8 cellular contexts compared by ENCODE assay signal in the genomic region with DNA sequence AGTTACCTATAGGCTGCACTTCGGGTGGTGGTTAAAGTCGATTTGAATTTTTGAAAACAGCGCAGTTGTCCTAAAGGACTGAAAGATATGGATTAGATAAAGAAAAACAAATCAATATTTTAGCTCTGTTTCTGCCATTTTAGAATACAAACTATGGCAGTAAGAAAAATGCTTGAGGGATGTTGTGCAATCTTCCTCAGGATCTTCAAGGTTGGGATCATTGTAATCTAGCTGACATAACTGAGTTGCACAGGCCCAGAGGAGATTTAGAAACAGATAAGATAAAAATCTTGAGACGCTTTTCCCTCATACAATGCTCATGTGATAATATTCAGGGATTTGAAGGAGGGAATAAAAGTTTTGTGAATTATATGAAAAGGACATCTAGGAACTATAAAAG. TPM values are rescaled to one million over a fixed set of nuclear protein-coding genes. Genes with fewer than 3 reads are reported as not detected.
DNase-seq lines count a peak whose midpoint lies in the region; ATAC-seq and TF ChIP-seq lines count a peak whose summit lies in the region.

No MANE protein-coding gene starts in this region.

- H3K4me3 ChIP-seq in HEK293 (ENCODE audit: low read depth, low read length) (peak overlapping the region; percentile 87), lower lobe of right lung (peak overlapping the region; percentile 79)

- CTCF ChIA-PET in HEK293 (lab: Yijun Ruan, JAX) = interaction anchor here (0.7 to 0.8 kb wide), 2 partner anchors 505 to 508 kb away, joined by 3 read pairs; no protein-coding TSS in a partner anchor

- H3K36me3 ChIP-seq in HEK293 (ENCODE audit: control insufficient read depth in 2 of 2, insufficient read depth in 1 of 2, low read length in 2 of 2) (peaks cover 7 to 16% of the 10 kb centered on the region in 2 experiments; a peak in 2 of 3 replicates), lower lobe of right lung (no peaks in the 10 kb centered on the region)

- H3K27me3 ChIP-seq in lower lobe of right lung (ENCODE audit: low read depth) = no peaks in the 10 kb centered on the region

- H3K9me3 ChIP-seq in HEK293 (ENCODE audit: control insufficient read depth, insufficient read depth, low read depth, low read length) (no peaks in the 10 kb centered on the region), lower lobe of right lung (no peaks in the 10 kb centered on the region)

- peak overlapping the region; percentile 73 for H3K27ac ChIP-seq in 22Rv1
- H3K27ac ChIP-seq in HEK293 (ENCODE audit: extremely low read depth, low read depth, low read length) = no peak overlapping the region
- H3K27ac ChIP-seq in lower lobe of right lung = peak overlapping the region; percentile 82

- POLR2A ChIA-PET in HEK293 (lab: Yijun Ruan, JAX) = interaction anchor here (1.4 kb wide), 1 partner anchor 85 kb away, joined by 7 read pairs; no protein-coding TSS in a partner anchor

- TF ChIP-seq CTCF in 22Rv1 (IDR thresholded peaks at IDR 0.05) (no peak), HEK293 (tag by site-specific recombination; IDR thresholded peaks at IDR 0.05) (no peak), lower lobe of right lung (IDR thresholded peaks at IDR 0.05) (no peak)

- peak; percentile 70 for DNase-seq in amniotic epithelial cell (ENCODE audit: low read depth)
- DNase-seq in lower lobe of right lung = no peak
- no peak for DNase-seq in NCI-H226
- DNase-seq in cerebellum (ENCODE audit: low spot score) = no peak
- no peak for DNase-seq in foreskin melanocyte
- DNase-seq in HuH-7.5 (ENCODE audit: low spot score) = no peak

- intact Hi-C loops in lower lobe of right lung (cut with DNase I) = no loop called here

- H3K4me1 ChIP-seq in HEK293 (ENCODE audit: control insufficient read depth, insufficient read depth, low read length) (peaks cover 4% of the 10 kb centered on the region; the same call in 1 of the 2 replicates), lower lobe of right lung (peaks cover 18% of the 10 kb centered on the region)

- ATAC-seq in lower lobe of right lung = no peak

TF ChIP-seq in HEK293, 187 proteins besides CTCF, POLR2A, EP300 and RAD21 (continues in another document):
- no peak for TF ChIP-seq ZNF280D (tag by site-specific recombination; IDR thresholded peaks at IDR 0.05)
- no peak for TF ChIP-seq TCF7L2 (IDR thresholded peaks at IDR 0.05; ENCODE audit: borderline replicate concordance, low read depth, low read length)
- no peak for TF ChIP-seq GFI1B (tag by site-specific recombination; IDR thresholded peaks at IDR 0.05)
- no peak for TF ChIP-seq ZNF155 (tag by site-specific recombination; IDR thresholded peaks at IDR 0.05)
- no peak for TF ChIP-seq EGR2 (tag by site-specific recombination; IDR thresholded peaks at IDR 0.05; ENCODE audit: low read depth)
- no peak for TF ChIP-seq ZNF24 (tag by site-specific recombination; IDR thresholded peaks at IDR 0.05)
- no peak for TF ChIP-seq ZNF121 (tag by site-specific recombination; IDR thresholded peaks at IDR 0.05)
- TF ChIP-seq, protein P1, sequence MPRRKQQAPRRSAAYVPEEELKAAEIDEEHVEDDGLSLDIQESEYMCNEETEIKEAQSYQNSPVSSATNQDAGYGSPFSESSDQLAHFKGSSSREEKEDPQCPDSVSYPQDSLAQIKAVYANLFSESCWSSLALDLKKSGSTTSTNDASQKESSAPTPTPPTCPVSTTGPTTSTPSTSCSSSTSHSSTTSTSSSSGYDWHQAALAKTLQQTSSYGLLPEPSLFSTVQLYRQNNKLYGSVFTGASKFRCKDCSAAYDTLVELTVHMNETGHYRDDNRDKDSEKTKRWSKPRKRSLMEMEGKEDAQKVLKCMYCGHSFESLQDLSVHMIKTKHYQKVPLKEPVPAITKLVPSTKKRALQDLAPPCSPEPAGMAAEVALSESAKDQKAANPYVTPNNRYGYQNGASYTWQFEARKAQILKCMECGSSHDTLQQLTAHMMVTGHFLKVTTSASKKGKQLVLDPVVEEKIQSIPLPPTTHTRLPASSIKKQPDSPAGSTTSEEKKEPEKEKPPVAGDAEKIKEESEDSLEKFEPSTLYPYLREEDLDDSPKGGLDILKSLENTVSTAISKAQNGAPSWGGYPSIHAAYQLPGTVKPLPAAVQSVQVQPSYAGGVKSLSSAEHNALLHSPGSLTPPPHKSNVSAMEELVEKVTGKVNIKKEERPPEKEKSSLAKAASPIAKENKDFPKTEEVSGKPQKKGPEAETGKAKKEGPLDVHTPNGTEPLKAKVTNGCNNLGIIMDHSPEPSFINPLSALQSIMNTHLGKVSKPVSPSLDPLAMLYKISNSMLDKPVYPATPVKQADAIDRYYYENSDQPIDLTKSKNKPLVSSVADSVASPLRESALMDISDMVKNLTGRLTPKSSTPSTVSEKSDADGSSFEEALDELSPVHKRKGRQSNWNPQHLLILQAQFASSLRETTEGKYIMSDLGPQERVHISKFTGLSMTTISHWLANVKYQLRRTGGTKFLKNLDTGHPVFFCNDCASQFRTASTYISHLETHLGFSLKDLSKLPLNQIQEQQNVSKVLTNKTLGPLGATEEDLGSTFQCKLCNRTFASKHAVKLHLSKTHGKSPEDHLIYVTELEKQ (tag by site-specific recombination; IDR thresholded peaks at IDR 0.05; ENCODE audit: borderline replicate concordance) = no peak
- no peak for TF ChIP-seq SP2 (tag by site-specific recombination; IDR thresholded peaks at IDR 0.05)
- no peak for TF ChIP-seq ZNF580 (tag by site-specific recombination; IDR thresholded peaks at IDR 0.05)
- no peak for TF ChIP-seq ZBTB1 (tag by site-specific recombination; IDR thresholded peaks at IDR 0.05)
- TF ChIP-seq, protein P2, sequence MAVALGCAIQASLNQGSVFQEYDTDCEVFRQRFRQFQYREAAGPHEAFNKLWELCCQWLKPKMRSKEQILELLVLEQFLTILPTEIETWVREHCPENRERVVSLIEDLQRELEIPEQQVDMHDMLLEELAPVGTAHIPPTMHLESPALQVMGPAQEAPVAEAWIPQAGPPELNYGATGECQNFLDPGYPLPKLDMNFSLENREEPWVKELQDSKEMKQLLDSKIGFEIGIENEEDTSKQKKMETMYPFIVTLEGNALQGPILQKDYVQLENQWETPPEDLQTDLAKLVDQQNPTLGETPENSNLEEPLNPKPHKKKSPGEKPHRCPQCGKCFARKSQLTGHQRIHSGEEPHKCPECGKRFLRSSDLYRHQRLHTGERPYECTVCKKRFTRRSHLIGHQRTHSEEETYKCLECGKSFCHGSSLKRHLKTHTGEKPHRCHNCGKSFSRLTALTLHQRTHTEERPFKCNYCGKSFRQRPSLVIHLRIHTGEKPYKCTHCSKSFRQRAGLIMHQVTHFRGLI (tag by site-specific recombination; IDR thresholded peaks at IDR 0.05) = no peak
- TF ChIP-seq ZNF23 (tag by site-specific recombination; IDR thresholded peaks at IDR 0.05; ENCODE audit: borderline replicate concordance) = no peak
- TF ChIP-seq ZNF248 (tag by site-specific recombination; IDR thresholded peaks at IDR 0.05) = no peak
- no peak for TF ChIP-seq SP3 (tag by site-specific recombination; IDR thresholded peaks at IDR 0.05)
- TF ChIP-seq ZNF514 (tag by site-specific recombination; IDR thresholded peaks at IDR 0.05) = no peak
- no peak for TF ChIP-seq ZNF704 (tag by site-specific recombination; IDR thresholded peaks at IDR 0.05)

RNA-seq across cellular contexts. Expression of gene PEX3, which starts 0.9 kb away (rescaled TPM):
- total RNA-seq in lower lobe of right lung (14.7 TPM), cerebellum (27.5 TPM)

RNA-seq across cellular contexts. Expression of gene ADAT2, which starts 1.0 kb away (rescaled TPM):
- 6.2 TPM for total RNA-seq in lower lobe of right lung
- total RNA-seq in cerebellum = 5.4 TPM

RNA-seq across cellular contexts. Expression of gene FUCA2, which starts 60.0 kb away (rescaled TPM):
- total RNA-seq in lower lobe of right lung = 53.1 TPM
- 14.2 TPM for total RNA-seq in cerebellum
